ENCODE assay signal across 20 cellular contexts in the genomic region with DNA sequence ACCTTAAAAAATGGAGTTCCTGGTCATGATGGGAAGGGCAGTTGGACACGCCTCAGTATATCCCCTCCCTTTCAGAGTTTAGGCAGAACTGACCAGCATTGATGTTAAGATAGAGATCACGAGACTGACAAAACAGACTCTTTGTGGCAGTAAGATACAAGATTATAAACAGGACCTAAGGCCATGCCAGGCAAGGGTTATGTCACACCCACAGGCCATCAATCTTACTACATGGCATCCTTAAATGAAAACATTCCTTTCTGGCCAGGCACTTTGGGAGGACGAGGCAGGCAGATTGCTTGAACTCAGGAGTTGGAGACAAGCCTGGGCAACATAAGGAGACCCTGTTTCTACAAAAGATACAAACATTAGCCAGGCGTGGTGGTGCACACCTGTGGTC.
"Had no signal": no experiment of that assay in that cellular context is flagged by ENCODE, and none has a peak within 500 bp of the region (broad histone marks: within the 10 kb centered on the region; RNA-seq: fewer than 3 reads in every experiment).

No MANE protein-coding gene starts in this region.

- DNase-seq: Karpas-422, KG1, MM.1S, NCI-H1092 treated with DMSO at 0.1 percent for 48 hours, NCI-H1436, NCI-H187, NCI-H2029, NCI-H2081 treated with DMSO at 0.1 percent for 48 hours, NCI-H2171, NCI-H226, NCI-H446, NCI-H510A, NCI-H524 treated with DMSO at 0.1 percent for 48 hours, NCI-H69, NCI-H774, Right ventricle myocardium superior, RPMI8226, SIG-M5 had no signal

- H3K36me3 ChIP-seq: SJSA1 had no signal

- H3K27ac ChIP-seq: SJSA1, SK-N-MC had no signal

- H3K9me3 ChIP-seq: SJSA1 had no signal

- H3K4me3 ChIP-seq: SJSA1, SK-N-MC had no signal

- H3K4me1 ChIP-seq: SJSA1 had no signal
